In genomic region chr19:47209323-47210179, GRCh38 we compare ENCODE assay signal across 11 cellular contexts. TPM values are rescaled to one million over a fixed set of nuclear protein-coding genes. Genes with fewer than 3 reads are reported as not detected.
A peak's percentile ranks its signal among the peaks of the same experiment; 100 is the strongest.
DNase-seq lines count a peak whose midpoint lies in the region; ATAC-seq and TF ChIP-seq lines count a peak whose summit lies in the region.
"Had no signal": no experiment of that assay in that cellular context is flagged by ENCODE, and none has a peak within 500 bp of the region (broad histone marks: within the 10 kb centered on the region; RNA-seq: fewer than 3 reads in every experiment).

No MANE protein-coding gene starts in this region.

- peaks cover 16% of the 10 kb centered on the region for H3K4me1 Mint-ChIP-seq in HFFc6 (ENCODE audit: low read depth)

- peak overlapping the region; percentile 92 for H3K27ac Mint-ChIP-seq in HFFc6
- peak overlapping the region; percentile 65 to 86 for H3K27ac Mint-ChIP-seq in activated naive CD4-positive, alpha-beta T cell treated with anti-CD3 and anti-CD28 coated beads, Interleukin-2, amount 50 U/mL, for 72 hours

- DNase-seq in AG08396 (ENCODE audit: low spot score) (peak; percentile 39), HFFc6 (no peak), left ventricle myocardium superior (peak; percentile 48), iPS-NIHi11 (ENCODE audit: low spot score) (no peak), cerebellar cortex (ENCODE audit: low spot score) (no peak), SKM-1 treated with dmso at 0.1 percent for 144 hours (lab: John Stamatoyannopoulos, UW; ENCODE audit: unreplicated experiment) (no peak)
- no peak for DNase-seq in activated naive CD4-positive, alpha-beta T cell treated with anti-CD3 and anti-CD28 coated beads, Interleukin-2, amount 50 U/mL, for 72 hours (ENCODE audit: low spot score in 2 of 2)
- DNase-seq: activated CD4-positive, CD25-positive, alpha-beta regulatory T cell; NCI-H1092; NK-92 treated with Interleukin-12 subunit alpha and Interleukin-12 subunit beta, amount 100 ng/mL, for 24 hours had no signal

- intact Hi-C loops in left ventricle myocardium superior (cut with micrococcal nuclease): no loop called here

- H3K27me3 Mint-ChIP-seq in HFFc6 (ENCODE audit: insufficient read depth): peaks cover 6% of the 10 kb centered on the region; the same call in 1 of the 2 replicates

- no peak overlapping the region for H3K4me3 Mint-ChIP-seq in HFFc6

- no peaks in the 10 kb centered on the region for H3K9me3 Mint-ChIP-seq in HFFc6
- no peaks in the 10 kb centered on the region for H3K9me3 Mint-ChIP-seq in activated naive CD4-positive, alpha-beta T cell treated with anti-CD3 and anti-CD28 coated beads, Interleukin-2, amount 50 U/mL, for 72 hours

- no peak for TF ChIP-seq CTCF in HFFc6 (IDR thresholded peaks at IDR 0.05)

- ATAC-seq in activated naive CD4-positive, alpha-beta T cell treated with anti-CD3 and anti-CD28 coated beads, Interleukin-2, amount 50 U/mL, for 72 hours: no peak
- ATAC-seq in left ventricle myocardium superior (peak; percentile 74), HG03095 (IDR thresholded peaks at IDR 0.05; ENCODE audit: unreplicated experiment) (no peak)

- peaks cover 24% of the 10 kb centered on the region for H3K36me3 Mint-ChIP-seq in HFFc6 (ENCODE audit: low read depth)
- peaks cover 9 to 24% of the 10 kb centered on the region in 2 donors for H3K36me3 Mint-ChIP-seq in activated naive CD4-positive, alpha-beta T cell treated with anti-CD3 and anti-CD28 coated beads, Interleukin-2, amount 50 U/mL, for 72 hours

RNA-seq across cellular contexts. Expression of gene BBC3, which starts 21.4 kb away (rescaled TPM):
- total RNA-seq in HFFc6 (2021; fragmentation: NEBNext Ultra II Directional; extraction: Animal tissue kit (Norgen Biotek cat#: 25700)): 10 to 100 TPM in 2 of 6 experiments, 1 to 10 TPM in 4; 8.6 to 10.9 (median 9.6) TPM
- 10 to 100 TPM; 21.9 to 84.2 TPM for total RNA-seq in activated naive CD4-positive, alpha-beta T cell treated with anti-CD3 and anti-CD28 coated beads, Interleukin-2, amount 50 U/mL, for 72 hours
- total RNA-seq in left ventricle myocardium superior: 5.1 TPM

RNA-seq across cellular contexts. Expression of gene CCDC9, which starts 46.8 kb away (rescaled TPM):
- 10 to 100 TPM; 20.6 to 30.6 (median 23.8) TPM for total RNA-seq in HFFc6 (2021; fragmentation: NEBNext Ultra II Directional; extraction: Animal tissue kit (Norgen Biotek cat#: 25700))
- 10 to 100 TPM; 50.0 to 60.2 TPM for total RNA-seq in activated naive CD4-positive, alpha-beta T cell treated with anti-CD3 and anti-CD28 coated beads, Interleukin-2, amount 50 U/mL, for 72 hours
- 19.2 TPM for total RNA-seq in left ventricle myocardium superior

Comparison
In these comparisons a context has a peak if more than half of its experiments do, and no peak if none do; other contexts are left out.
1. DNase-seq: peak in AG08396 (single experiment) and left ventricle myocardium superior (single experiment); none in HFFc6 (single experiment), activated naive CD4-positive, alpha-beta T cell treated with anti-CD3 and anti-CD28 coated beads, Interleukin-2, amount 50 U/mL, for 72 hours (0 of 2), iPS-NIHi11 (single experiment), cerebellar cortex (single experiment) and SKM-1 treated with dmso at 0.1 percent for 144 hours (single experiment).